25 cellular contexts compared by ENCODE assay signal in the genomic region with DNA sequence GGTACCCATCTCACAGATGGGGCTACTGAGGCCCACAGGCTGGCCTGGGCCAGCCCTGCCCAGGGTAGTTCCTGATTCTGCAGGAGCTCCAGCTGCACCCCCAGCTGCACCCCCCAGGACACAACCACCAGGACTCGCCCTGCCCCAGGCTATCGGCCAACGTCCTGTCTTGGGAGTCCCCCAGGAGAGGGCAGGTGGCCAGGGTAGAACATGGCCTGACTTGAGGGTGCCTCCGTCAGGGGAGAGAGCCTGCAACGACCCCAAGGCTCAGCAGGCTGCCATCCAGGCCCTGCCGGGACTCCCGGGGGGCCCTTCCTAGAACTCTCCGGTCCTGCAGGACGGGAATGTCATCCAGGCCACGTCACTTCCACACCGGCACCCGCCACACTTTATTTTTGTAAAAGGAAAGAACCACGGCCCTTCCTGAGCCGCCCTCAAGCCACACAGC. TPM values are rescaled to one million over a fixed set of nuclear protein-coding genes. Genes with fewer than 3 reads are reported as not detected.
DNase-seq lines count a peak whose midpoint lies in the region; ATAC-seq and TF ChIP-seq lines count a peak whose summit lies in the region.
"Had no signal": no experiment of that assay in that cellular context is flagged by ENCODE, and none has a peak within 500 bp of the region (broad histone marks: within the 10 kb centered on the region; RNA-seq: fewer than 3 reads in every experiment).

No MANE protein-coding gene starts in this region.

- H3K4me3 ChIP-seq in psoas muscle, result peak overlapping the region; percentile 34
- H3K4me3 ChIP-seq: dorsolateral prefrontal cortex, ovary, right lobe of liver, SK-N-MC, tibial nerve had no signal

- peak; percentile 21 for ATAC-seq in Right ventricle myocardium inferior
- peak; percentile 46 for ATAC-seq in left ventricle myocardium superior
- ATAC-seq in psoas muscle, result peak; percentile 11 to 31 (median 16)
- ATAC-seq in HG02623 (IDR thresholded peaks at IDR 0.05; ENCODE audit: unreplicated experiment), result no peak
- ATAC-seq in GM18520 (IDR thresholded peaks at IDR 0.05; ENCODE audit: unreplicated experiment), result no peak
- no peak for ATAC-seq in activated CD8-positive, alpha-beta T cell treated with anti-CD3 and anti-CD28 coated beads for 36 hours
- ATAC-seq: left lobe of liver; naive thymus-derived CD8-positive, alpha-beta T cell; T-helper 17 cell had no signal

- H3K36me3 Mint-ChIP-seq in activated CD8-positive, alpha-beta T cell treated with anti-CD3 and anti-CD28 coated beads for 36 hours (ENCODE audit: low read depth), result no peaks in the 10 kb centered on the region
- H3K36me3 Mint-ChIP-seq: activated naive CD4-positive, alpha-beta T cell treated with anti-CD3 and anti-CD28 coated beads, Interleukin-2, amount 10 ng/mL, durations not matched to agents 7 days and 5 days; mesothelial cell of epicardium had no signal

- no peaks in the 10 kb centered on the region for H3K9me3 ChIP-seq in psoas muscle
- H3K9me3 ChIP-seq: ovary, right lobe of liver, tibial nerve had no signal

- peaks cover 20% of the 10 kb centered on the region for H3K4me1 ChIP-seq in psoas muscle
- H3K4me1 ChIP-seq: right lobe of liver had no signal

- H3K27me3 ChIP-seq in psoas muscle (ENCODE audit: insufficient read depth in 3 of 3, low read length in 2 of 3), result no peaks in the 10 kb centered on the region
- H3K27me3 ChIP-seq: dorsolateral prefrontal cortex, ovary, right lobe of liver, tibial nerve had no signal

- WGBS in psoas muscle, 3 donors, result 19 to 43% (median 21%) methylated on average over 11 to 14 of the region's 14 CpGs

- POLR2A ChIA-PET in activated CD8-positive, alpha-beta T cell treated with anti-CD3 and anti-CD28 coated beads for 36 hours (lab: Charles Lee), result interaction anchor here (1.0 kb wide), 1 partner anchor 12 kb away, joined by 3 read pairs; no protein-coding TSS in a partner anchor

- H3K4me1 Mint-ChIP-seq in activated CD8-positive, alpha-beta T cell treated with anti-CD3 and anti-CD28 coated beads for 36 hours (ENCODE audit: low read depth), result no peaks in the 10 kb centered on the region
- H3K4me1 Mint-ChIP-seq: activated naive CD4-positive, alpha-beta T cell treated with anti-CD3 and anti-CD28 coated beads, Interleukin-2, amount 10 ng/mL, durations not matched to agents 7 days and 5 days; central memory CD8-positive, alpha-beta T cell; mesothelial cell of epicardium; T-helper 17 cell had no signal

- H3K27ac Mint-ChIP-seq in activated CD8-positive, alpha-beta T cell treated with anti-CD3 and anti-CD28 coated beads for 36 hours, result no peak overlapping the region
- H3K27ac Mint-ChIP-seq: activated naive CD4-positive, alpha-beta T cell treated with anti-CD3 and anti-CD28 coated beads, Interleukin-2, amount 10 ng/mL, durations not matched to agents 7 days and 5 days; mesothelial cell of epicardium; naive thymus-derived CD8-positive, alpha-beta T cell; stimulated activated naive CD8-positive, alpha-beta T cell treated with anti-CD3 and anti-CD28 coated beads, Interleukin-15, Interleukin-2, amounts not matched to agents 100 ng/mL and 50 ng/mL, for 24 hours; T-helper 17 cell had no signal

- H3K36me3 ChIP-seq in psoas muscle (ENCODE audit: insufficient read depth in 1 of 2, low read depth in 1 of 2), result peaks cover 0 to 37% of the 10 kb centered on the region in 2 donors
- H3K36me3 ChIP-seq: ovary, right lobe of liver had no signal

- H3K4me3 Mint-ChIP-seq in activated CD8-positive, alpha-beta T cell treated with anti-CD3 and anti-CD28 coated beads for 36 hours, result no peak overlapping the region
- H3K4me3 Mint-ChIP-seq: activated naive CD4-positive, alpha-beta T cell treated with anti-CD3 and anti-CD28 coated beads, Interleukin-2, amount 10 ng/mL, durations not matched to agents 7 days and 5 days; central memory CD8-positive, alpha-beta T cell; mesothelial cell of epicardium; naive thymus-derived CD8-positive, alpha-beta T cell; stimulated activated naive CD8-positive, alpha-beta T cell treated with anti-CD3 and anti-CD28 coated beads, Interleukin-15, Interleukin-2, amounts not matched to agents 100 ng/mL and 50 ng/mL, for 24 hours; T-helper 17 cell had no signal

- no peaks in the 10 kb centered on the region for H3K27me3 Mint-ChIP-seq in activated CD8-positive, alpha-beta T cell treated with anti-CD3 and anti-CD28 coated beads for 36 hours
- H3K27me3 Mint-ChIP-seq: stimulated activated naive CD8-positive, alpha-beta T cell treated with anti-CD3 and anti-CD28 coated beads, Interleukin-15, Interleukin-2, amounts not matched to agents 100 ng/mL and 50 ng/mL, for 24 hours; T-helper 17 cell had no signal

- DNase-seq in Right ventricle myocardium inferior (ENCODE audit: missing footprints) (peak; percentile 66), cardiac septum (ENCODE audit: low spot score) (no peak), left ventricle myocardium superior (peak; percentile 56), psoas muscle (peak; percentile 30 to 73)
- no peak for DNase-seq in activated effector memory CD4-positive, alpha-beta T cell treated with anti-CD3 and anti-CD28 coated beads, Interleukin-2, amount 50 U/mL, for 16 hours
- no peak for DNase-seq in activated CD8-positive, alpha-beta T cell treated with anti-CD3 and anti-CD28 coated beads for 36 hours
- DNase-seq: activated T-cell treated with anti-CD3 and anti-CD28 coated beads, Interleukin-2, amount 50 U/mL, for 48 hours; anterior cingulate cortex; dorsolateral prefrontal cortex; GOT3; NCI-H1694 treated with DMSO at 0.1 percent for 48 hours; NCI-H526 treated with DMSO at 0.1 percent for 48 hours; ovary had no signal

- no peak for TF ChIP-seq CTCF in psoas muscle (IDR thresholded peaks at IDR 0.05)
- no peak for TF ChIP-seq CTCF in activated CD8-positive, alpha-beta T cell treated with anti-CD3 and anti-CD28 coated beads for 36 hours (IDR thresholded peaks at IDR 0.05)

- peak overlapping the region; percentile 96 for H3K27ac ChIP-seq in psoas muscle
- H3K27ac ChIP-seq: ovary, right lobe of liver, SK-N-MC had no signal

- intact Hi-C loops in Right ventricle myocardium inferior (cut with DNase I), result loop anchor here (2.0 to 5.0 kb wide), 2 partner anchors 44 to 61 kb away; no protein-coding TSS in a partner anchor
- intact Hi-C loops in cardiac septum (cut with DNase I), result no loop called here
- intact Hi-C loops in left ventricle myocardium superior (cut with micrococcal nuclease), result no loop called here
- intact Hi-C loops in psoas muscle (cut with DNase I), result loop anchor here (2.0 to 5.0 kb wide), 2 partner anchors 14 to 61 kb away; no protein-coding TSS in a partner anchor
- intact Hi-C loops in activated CD8-positive, alpha-beta T cell treated with anti-CD3 and anti-CD28 coated beads for 36 hours (cut with micrococcal nuclease), result no loop called here

- H3K9me3 Mint-ChIP-seq in activated CD8-positive, alpha-beta T cell treated with anti-CD3 and anti-CD28 coated beads for 36 hours, result no peaks in the 10 kb centered on the region
- H3K9me3 Mint-ChIP-seq: activated naive CD4-positive, alpha-beta T cell treated with anti-CD3 and anti-CD28 coated beads, Interleukin-2, amount 10 ng/mL, durations not matched to agents 7 days and 5 days; central memory CD8-positive, alpha-beta T cell; mesothelial cell of epicardium; naive thymus-derived CD8-positive, alpha-beta T cell; stimulated activated naive CD8-positive, alpha-beta T cell treated with anti-CD3 and anti-CD28 coated beads, Interleukin-15, Interleukin-2, amounts not matched to agents 100 ng/mL and 50 ng/mL, for 24 hours had no signal

- CTCF ChIA-PET in activated CD8-positive, alpha-beta T cell treated with anti-CD3 and anti-CD28 coated beads for 36 hours (lab: Charles Lee), result no interaction called here

RNA-seq across cellular contexts. Expression of gene JAG2, which starts 15.8 kb away (rescaled TPM):
- total RNA-seq in Right ventricle myocardium inferior (34.6 TPM), cardiac septum (36.7 TPM), left ventricle myocardium superior (33.6 TPM), psoas muscle (10 to 100 TPM; 18.4 to 34.0 (median 28.2) TPM)
- 10 to 100 TPM; 10.6 to 25.9 (median 10.6) TPM for polyA plus RNA-seq in psoas muscle
- 1 to 10 TPM; 3.6 to 4.1 TPM for total RNA-seq in activated CD8-positive, alpha-beta T cell treated with anti-CD3 and anti-CD28 coated beads for 36 hours

RNA-seq across cellular contexts. Expression of gene NUDT14, which starts 28.3 kb away (rescaled TPM):
- total RNA-seq in Right ventricle myocardium inferior (33.9 TPM), cardiac septum (27.1 TPM), left ventricle myocardium superior (34.7 TPM), psoas muscle (10 to 100 TPM; 23.3 to 44.5 (median 24.6) TPM)
- polyA plus RNA-seq in psoas muscle, result 10 to 100 TPM; 14.7 to 45.4 (median 22.3) TPM
- total RNA-seq in activated CD8-positive, alpha-beta T cell treated with anti-CD3 and anti-CD28 coated beads for 36 hours, result 1 to 10 TPM; 9.3 to 9.7 TPM

Comparison
In these comparisons a context has a peak if more than half of its experiments do, and no peak if none do; other contexts are left out.
1. DNase-seq: peak in Right ventricle myocardium inferior (single experiment), left ventricle myocardium superior (single experiment) and psoas muscle (2 of 2); none in cardiac septum (single experiment), activated effector memory CD4-positive, alpha-beta T cell treated with anti-CD3 and anti-CD28 coated beads, Interleukin-2, amount 50 U/mL, for 16 hours (single experiment) and activated CD8-positive, alpha-beta T cell treated with anti-CD3 and anti-CD28 coated beads for 36 hours (single experiment).
2. intact Hi-C loops: an anchor here in Right ventricle myocardium inferior (2.0 to 5.0 kb wide) and psoas muscle (2.0 to 5.0 kb wide); none called in cardiac septum, left ventricle myocardium superior and activated CD8-positive, alpha-beta T cell treated with anti-CD3 and anti-CD28 coated beads for 36 hours.
3. ATAC-seq: peak in Right ventricle myocardium inferior (single experiment), left ventricle myocardium superior (single experiment) and psoas muscle (4 of 4); none in HG02623 (single experiment), GM18520 (single experiment) and activated CD8-positive, alpha-beta T cell treated with anti-CD3 and anti-CD28 coated beads for 36 hours (single experiment).